1 cellular context compared by ENCODE assay signal in genomic region chr17:50953831-50954601, GRCh38.
TF ChIP-seq lines count a peak whose summit lies in the region.

No MANE protein-coding gene starts in this region.

TF ChIP-seq in HepG2, 621 proteins besides CTCF, POLR2A, EP300 and RAD21 (continued from another document):
- no peak for TF ChIP-seq IRF1 (CRISPR knock-in tag; IDR thresholded peaks at IDR 0.05; ENCODE audit: low read depth)
- 0 out of 2 replicates have a peak, but pooled peaks have one; percentile 51 for TF ChIP-seq ZIK1 (CRISPR knock-in tag; IDR thresholded peaks at IDR 0.05; ENCODE audit: borderline replicate concordance, low read depth)
- no peak for TF ChIP-seq ZNF260 (CRISPR knock-in tag; IDR thresholded peaks at IDR 0.05; ENCODE audit: borderline replicate concordance, low read depth)
- 0 out of 2 replicates have a peak, but pooled peaks have one; percentile 2 for TF ChIP-seq POLR2G (IDR thresholded peaks at IDR 0.05; ENCODE audit: low read depth, low read length)
- TF ChIP-seq ZNF687 (CRISPR knock-in tag; IDR thresholded peaks at IDR 0.05): peak; percentile 91
- TF ChIP-seq HOXA3 (CRISPR knock-in tag; IDR thresholded peaks at IDR 0.05): peak; percentile 46; the same call in 1 of the 2 replicates
